Comparison of ENCODE assay signal across 8 cellular contexts in the genomic region with DNA sequence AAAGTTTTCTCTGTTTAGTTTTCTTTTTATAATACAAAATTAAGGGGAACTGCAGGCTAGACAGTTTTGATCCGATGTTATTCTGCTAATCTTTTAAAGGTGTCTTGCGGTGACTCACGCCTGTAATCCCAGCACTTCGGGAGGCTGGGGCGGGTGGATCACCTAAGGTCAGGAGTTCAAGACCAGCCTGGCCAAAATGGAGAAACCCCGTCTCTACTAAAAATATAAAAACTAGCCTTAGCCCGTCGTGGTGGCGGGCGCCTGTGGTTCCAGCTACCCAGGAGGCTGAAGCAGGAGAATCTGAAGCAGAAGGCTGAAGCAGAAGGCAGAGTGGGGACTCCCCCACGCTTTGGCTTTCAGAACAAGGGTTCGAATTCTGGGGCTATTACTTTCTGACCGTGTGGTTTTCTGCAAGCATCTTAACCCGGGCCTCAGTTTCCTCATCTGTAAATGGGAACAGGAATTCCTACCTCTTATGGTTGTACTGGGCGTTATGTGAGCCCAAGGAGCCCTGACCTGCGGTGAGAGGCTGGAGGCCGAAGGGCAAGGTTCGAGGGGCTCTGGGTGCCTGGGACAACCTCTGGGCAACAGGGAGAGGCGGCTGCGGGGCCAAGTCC. TPM values are rescaled to one million over a fixed set of nuclear protein-coding genes. Genes with fewer than 3 reads are reported as not detected.
DNase-seq lines count a peak whose midpoint lies in the region; ATAC-seq and TF ChIP-seq lines count a peak whose summit lies in the region.

No MANE protein-coding gene starts in this region.

- ATAC-seq in HG02973 (IDR thresholded peaks at IDR 0.05; ENCODE audit: unreplicated experiment) = no peak

- H3K4me1 Mint-ChIP-seq in Caco-2 (ENCODE audit: low read depth, unreplicated experiment) = peaks cover 13% of the 10 kb centered on the region

- H3K4me1 ChIP-seq in Caco-2 (peaks cover 11% of the 10 kb centered on the region), OCI-LY3 (ENCODE audit: low read length) (peaks cover 9% of the 10 kb centered on the region; the same call in 1 of the 2 replicates), neutrophil (ENCODE audit: control insufficient read depth in 1 of 2, insufficient read depth in 1 of 2, low read depth in 1 of 2, low read length in 1 of 2) (peaks cover 19 to 20% of the 10 kb centered on the region in 2 experiments)

- peak overlapping the region; percentile 87 for H3K27ac Mint-ChIP-seq in Caco-2 (ENCODE audit: unreplicated experiment)

- CTCF ChIA-PET in Caco-2 (lab: Charles Lee) = interaction anchor here (0.7 to 3.1 kb wide), 5 partner anchors 8 to 276 kb away, joined by 3 to 10 read pairs (median 5); no protein-coding TSS in a partner anchor

- peak overlapping the region; percentile 82; the same call in 1 of the 2 replicates for H2AFZ ChIP-seq in OCI-LY3 (ENCODE audit: low read depth, low read length)

- intact Hi-C loops in Caco-2 (cut with micrococcal nuclease; ENCODE audit: unreplicated experiment) = loop anchor here (2.0 kb wide), 1 partner anchor 22 kb away; no protein-coding TSS in a partner anchor

- peak in 1 of 2 experiments; percentile 31 for DNase-seq in Caco-2
- DNase-seq in epithelial cell of esophagus (ENCODE audit: low read depth) = no peak
- no peak for DNase-seq in DMS153 (lab: John Stamatoyannopoulos, UW)
- DNase-seq in AG20443 (ENCODE audit: low spot score) = no peak
- no peak for DNase-seq in cortex of kidney (lab: John Stamatoyannopoulos, UW)

- TF ChIP-seq CTCF in Caco-2 (IDR thresholded peaks at IDR 0.05; ENCODE audit: insufficient read depth in 1 of 2, low read depth in 1 of 2, low read length in 1 of 2, severe bottlenecking in 1 of 2, unreplicated experiment in 1 of 2) (no peak), OCI-LY3 (IDR thresholded peaks at IDR 0.05; ENCODE audit: low read depth, low read length) (no peak), epithelial cell of esophagus (IDR thresholded peaks at IDR 0.05; ENCODE audit: insufficient read depth, low read depth, low read length, missing control alignments) (no peak), neutrophil (IDR thresholded peaks at IDR 0.05) (no peak)

- H3K27ac ChIP-seq in OCI-LY3 (ENCODE audit: low read length) (peak overlapping the region; percentile 48; the same call in 1 of the 2 replicates), neutrophil (peak overlapping the region; percentile 74)

- H3K4me3 Mint-ChIP-seq in Caco-2 (ENCODE audit: unreplicated experiment) = peak overlapping the region; percentile 86

- no peaks in the 10 kb centered on the region for H3K36me3 ChIP-seq in Caco-2 (ENCODE audit: control insufficient read depth, insufficient read depth, low read length)
- H3K36me3 ChIP-seq in OCI-LY3 (replicated peaks; ENCODE audit: low read depth, low read length) = no peaks in the 10 kb centered on the region
- H3K36me3 ChIP-seq in neutrophil = no peaks in the 10 kb centered on the region

- H3K36me3 Mint-ChIP-seq in Caco-2 (ENCODE audit: insufficient read depth, unreplicated experiment) = peaks cover 26% of the 10 kb centered on the region

- H3K79me2 ChIP-seq in OCI-LY3 (ENCODE audit: low read length) = no peaks in the 10 kb centered on the region; the same call in 1 of the 2 replicates

- no peaks in the 10 kb centered on the region for H3K9me3 Mint-ChIP-seq in Caco-2 (ENCODE audit: unreplicated experiment)

- POLR2A ChIA-PET in Caco-2 (lab: Charles Lee) = interaction anchor here (0.6 to 1.4 kb wide), 6 partner anchors 14 to 317 kb away, joined by 4 to 16 read pairs (median 6); no protein-coding TSS in a partner anchor

- H3K27me3 ChIP-seq in Caco-2 (replicated peaks; ENCODE audit: control insufficient read depth, insufficient read depth, low read length) (no peaks in the 10 kb centered on the region), OCI-LY3 (ENCODE audit: low read depth, low read length) (no peaks in the 10 kb centered on the region), neutrophil (no peaks in the 10 kb centered on the region)

- H3K9me3 ChIP-seq in Caco-2 (0 out of 2 replicates have a peak, but pooled peaks cover 4% of the 10 kb centered on the region), OCI-LY3 (ENCODE audit: insufficient read depth, low read length) (no peaks in the 10 kb centered on the region), neutrophil (no peaks in the 10 kb centered on the region)

- TSS peak; percentile 94 for BruUV-seq in Caco-2 (replicated peaks; lab: Mats Ljungman, UMichigan)

- H3K4me2 ChIP-seq in OCI-LY3 (ENCODE audit: low read length) = peak overlapping the region; percentile 63

- H4K20me1 ChIP-seq in OCI-LY3 (ENCODE audit: insufficient read depth, low read length) = no peaks in the 10 kb centered on the region

- peak overlapping the region; percentile 57 for H3K4me3 ChIP-seq in Caco-2 (ENCODE audit: low read depth, low read length)
- H3K4me3 ChIP-seq in OCI-LY3 (ENCODE audit: low read length) = peak overlapping the region; percentile 83
- peak overlapping the region; percentile 93 for H3K4me3 ChIP-seq in epithelial cell of esophagus (ENCODE audit: low read length)
- H3K4me3 ChIP-seq in neutrophil (ENCODE audit: low read depth in 1 of 2, low read length in 1 of 2) = peak overlapping the region; percentile 90 to 100

- no peaks in the 10 kb centered on the region for H3K27me3 Mint-ChIP-seq in Caco-2 (ENCODE audit: insufficient read depth, unreplicated experiment)

- H3K9ac ChIP-seq in OCI-LY3 (ENCODE audit: low read length) = peak overlapping the region; percentile 82

RNA-seq across cellular contexts. Expression of a gene that starts 1.2 kb away (rescaled TPM):
- 31.8 and 32.4 TPM in 2 replicates for total RNA-seq in Caco-2 (2022)

RNA-seq across cellular contexts. Expression of a gene that starts 39.8 kb away (rescaled TPM):
- total RNA-seq in Caco-2 (2022) = 1.1 and 1.2 TPM in 2 replicates
